21 cellular contexts compared by ENCODE assay signal in the genomic region with DNA sequence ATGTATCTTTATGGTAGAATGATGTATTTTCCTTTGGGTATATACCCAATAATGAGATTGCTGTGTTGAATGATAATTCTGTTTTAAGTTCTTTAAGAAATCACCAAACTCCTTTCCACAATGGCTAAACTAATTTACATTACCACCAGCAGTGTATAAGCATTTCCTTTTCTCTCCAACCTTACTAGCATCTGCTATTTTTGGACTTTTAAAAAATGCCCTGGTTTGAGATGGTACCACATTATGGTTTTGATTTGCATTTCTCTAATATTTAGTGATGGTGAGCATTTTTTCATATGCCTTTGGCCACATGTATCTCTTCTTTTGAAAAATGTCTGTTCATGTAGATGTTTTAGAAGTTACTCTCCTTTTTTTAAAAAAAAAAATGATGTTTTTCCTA.
"Had no signal": no experiment of that assay in that cellular context is flagged by ENCODE, and none has a peak within 500 bp of the region (broad histone marks: within the 10 kb centered on the region; RNA-seq: fewer than 3 reads in every experiment).

No MANE protein-coding gene starts in this region.

- DNase-seq: activated CD4-positive, alpha-beta memory T cell treated with anti-CD3 and anti-CD28 coated beads, Interleukin-2, amount 10 ng/mL, durations not matched to agents 7 days and 5 days; activated CD4-positive, alpha-beta T cell treated with anti-CD3 and anti-CD28 coated beads for 36 hours; activated CD4-positive, alpha-beta T cell treated with anti-CD3 and anti-CD28 coated beads, Interleukin-2, amount 50 U/mL, for 1 hour; activated T-cell treated with anti-CD3 and anti-CD28 coated beads for 4 hours; activated T-cell treated with anti-CD3 and anti-CD28 coated beads, Interleukin-2, amount 50 U/mL, for 72 hours; aorta; caudate nucleus; NCI-H1105 treated with DMSO at 0.1 percent for 48 hours; NCI-H1436 treated with DMSO at 0.1 percent for 48 hours; NCI-H187; NCI-H2081; NCI-H510A treated with DMSO at 0.1 percent for 48 hours; NCI-H69; Peyer's patch; Right ventricle myocardium superior; SJCRH30; SK-N-SH; T-helper 1 cell had no signal

- ATAC-seq: activated CD4-positive, alpha-beta T cell treated with anti-CD3 and anti-CD28 coated beads for 36 hours; activated T-cell treated with anti-CD3 and anti-CD28 coated beads, Interleukin-2, amount 50 U/mL, for 72 hours had no signal

- H3K9me3 ChIP-seq: breast epithelium, Peyer's patch, SJCRH30, SK-N-SH had no signal

- H3K4me3 ChIP-seq: breast epithelium, Peyer's patch, SJCRH30 had no signal

- H3K27me3 ChIP-seq: breast epithelium, Peyer's patch, SJCRH30 had no signal

- H3K36me3 ChIP-seq: breast epithelium, Peyer's patch, SJCRH30 had no signal

- H3K27ac ChIP-seq: breast epithelium, Peyer's patch, RWPE1, SJCRH30, VCaP had no signal

- H3K4me1 ChIP-seq: breast epithelium, Peyer's patch, SJCRH30 had no signal
